1 cellular context compared by ENCODE assay signal in genomic region chr12:56636118-56636674, GRCh38.
TF ChIP-seq lines count a peak whose summit lies in the region.

No MANE protein-coding gene starts in this region.

TF ChIP-seq in HepG2, 621 proteins besides CTCF, POLR2A, EP300 and RAD21 (continues in another document):
- TF ChIP-seq FOXP4 (CRISPR knock-in tag; IDR thresholded peaks at IDR 0.05) (0 out of 2 replicates have a peak, but pooled peaks have one; percentile 6), NFIC (IDR thresholded peaks at IDR 0.05; ENCODE audit: low read length) (no peak), FOXA1 (IDR thresholded peaks at IDR 0.05) (no peak), FOXA1 (CRISPR knock-in tag; IDR thresholded peaks at IDR 0.05) (0 out of 2 replicates have a peak, but pooled peaks have one; percentile 13), ZNF496 (CRISPR knock-in tag; IDR thresholded peaks at IDR 0.05; ENCODE audit: insufficient replicate concordance) (no peak), ZNF275 (CRISPR knock-in tag; IDR thresholded peaks at IDR 0.05; ENCODE audit: borderline replicate concordance) (0 out of 2 replicates have a peak, but pooled peaks have one; percentile 11), ZNF574 (CRISPR knock-in tag; IDR thresholded peaks at IDR 0.05) (no peak; the same call in 1 of the 2 replicates), ZBTB8A (CRISPR knock-in tag; IDR thresholded peaks at IDR 0.05; ENCODE audit: borderline replicate concordance, low read depth) (no peak), AHDC1 (CRISPR knock-in tag; IDR thresholded peaks at IDR 0.05; ENCODE audit: borderline replicate concordance) (no peak), HIC2 (CRISPR knock-in tag; IDR thresholded peaks at IDR 0.05; ENCODE audit: low read depth) (0 out of 2 replicates have a peak, but pooled peaks have one; percentile 25), ZNF709 (CRISPR knock-in tag; IDR thresholded peaks at IDR 0.05) (no peak), TRIM24 (CRISPR knock-in tag; IDR thresholded peaks at IDR 0.05) (no peak), UBTF (CRISPR knock-in tag; IDR thresholded peaks at IDR 0.05) (peak; percentile 36; the same call in 1 of the 2 replicates), CCDC6 (CRISPR knock-in tag; IDR thresholded peaks at IDR 0.05) (0 out of 2 replicates have a peak, but pooled peaks have one; percentile 57), MAZ (IDR thresholded peaks at IDR 0.05; ENCODE audit: borderline replicate concordance, low read depth, low read length) (peak; percentile 49), MAZ (CRISPR knock-in tag; IDR thresholded peaks at IDR 0.05; ENCODE audit: low read depth) (peak; percentile 40; the same call in 1 of the 2 replicates), RARG (CRISPR knock-in tag; IDR thresholded peaks at IDR 0.05; ENCODE audit: low read depth) (no peak), ZNF142 (CRISPR knock-in tag; IDR thresholded peaks at IDR 0.05) (no peak), SOX6 (IDR thresholded peaks at IDR 0.05) (no peak), SOX6 (CRISPR knock-in tag; IDR thresholded peaks at IDR 0.05) (no peak), ZSCAN21 (CRISPR knock-in tag; IDR thresholded peaks at IDR 0.05; ENCODE audit: borderline replicate concordance) (peak; percentile 62; the same call in 1 of the 2 replicates), FOSL2 (CRISPR knock-in tag; IDR thresholded peaks at IDR 0.05) (peak; percentile 78), ZNF441 (CRISPR knock-in tag; IDR thresholded peaks at IDR 0.05; ENCODE audit: borderline replicate concordance) (peak; percentile 58; the same call in 1 of the 2 replicates), ZFX (CRISPR knock-in tag; IDR thresholded peaks at IDR 0.05; ENCODE audit: low read depth) (peak; percentile 83), FOSL1 (CRISPR knock-in tag; IDR thresholded peaks at IDR 0.05; ENCODE audit: borderline replicate concordance) (0 out of 2 replicates have a peak, but pooled peaks have one; percentile 33), PHF8 (CRISPR knock-in tag; IDR thresholded peaks at IDR 0.05) (peak; percentile 51; the same call in 1 of the 2 replicates), ZNF768 (CRISPR knock-in tag; IDR thresholded peaks at IDR 0.05) (no peak), PRDM4 (CRISPR knock-in tag; IDR thresholded peaks at IDR 0.05; ENCODE audit: borderline replicate concordance) (no peak), ZNF788 (CRISPR knock-in tag; IDR thresholded peaks at IDR 0.05; ENCODE audit: borderline replicate concordance) (no peak)
